ENCODE assay signal across 20 cellular contexts in genomic region chr2:48278590-48278989, GRCh38. TPM values are rescaled to one million over a fixed set of nuclear protein-coding genes. Genes with fewer than 3 reads are reported as not detected.
A peak's percentile ranks its signal among the peaks of the same experiment; 100 is the strongest.
DNase-seq lines count a peak whose midpoint lies in the region; ATAC-seq and TF ChIP-seq lines count a peak whose summit lies in the region.
"Had no signal": no experiment of that assay in that cellular context is flagged by ENCODE, and none has a peak within 500 bp of the region (broad histone marks: within the 10 kb centered on the region; RNA-seq: fewer than 3 reads in every experiment).

No MANE protein-coding gene starts in this region.

- H2AFZ ChIP-seq in KMS-11 (ENCODE audit: low read depth) = no peak overlapping the region

- POLR2A ChIA-PET in WTC11 (lab: Charles Lee) = no interaction called here
- POLR2A ChIA-PET in activated CD4-positive, alpha-beta memory T cell treated with anti-CD3 and anti-CD28 coated beads for 36 hours (lab: Charles Lee) = no interaction called here

- peaks cover 6% of the 10 kb centered on the region for H3K27me3 Mint-ChIP-seq in WTC11 (ENCODE audit: low read depth)
- H3K27me3 Mint-ChIP-seq in glutamatergic neuron (ENCODE audit: unreplicated experiment) = no peaks in the 10 kb centered on the region
- no peaks in the 10 kb centered on the region for H3K27me3 Mint-ChIP-seq in activated T-cell treated with anti-CD3 and anti-CD28 coated beads, Interleukin-2, amount 50 U/mL, for 4 hours (ENCODE audit: low read depth)
- H3K27me3 Mint-ChIP-seq in activated CD4-positive, alpha-beta memory T cell treated with anti-CD3 and anti-CD28 coated beads for 36 hours = no peaks in the 10 kb centered on the region
- H3K27me3 Mint-ChIP-seq: activated naive CD8-positive, alpha-beta T cell; CD4-positive, CD25-positive, alpha-beta regulatory T cell had no signal

- no peaks in the 10 kb centered on the region for H3K27me3 ChIP-seq in KMS-11 (ENCODE audit: insufficient read depth, low read depth)
- H3K27me3 ChIP-seq: esophagus squamous epithelium, SJSA1 had no signal

- H3K27ac Mint-ChIP-seq in WTC11 (no peak overlapping the region), glutamatergic neuron (ENCODE audit: unreplicated experiment) (peak overlapping the region; percentile 52)
- H3K27ac Mint-ChIP-seq in activated CD4-positive, alpha-beta memory T cell treated with anti-CD3 and anti-CD28 coated beads for 36 hours = no peak overlapping the region
- H3K27ac Mint-ChIP-seq: activated naive CD8-positive, alpha-beta T cell; activated T-helper 2 cell treated with anti-CD3 and anti-CD28 coated beads, Interferon-gamma antibody, Interleukin-2, Interleukin-4, amounts not matched to agents 10 μg/mL and 5 μg/mL and 100 μg/mL, durations not matched to agents 14 hours and 24 hours and 36 hours; CD4-positive, CD25-positive, alpha-beta regulatory T cell; T-helper 1 cell treated with Interleukin-12 subunit alpha and Interleukin-12 subunit beta and Interleukin-4 antibody, amounts not matched to agents 30 μg/mL and 1 μg/mL, for 36 hours had no signal

- H3K27ac ChIP-seq in KMS-11 = no peak overlapping the region
- H3K27ac ChIP-seq: coronary artery, esophagus squamous epithelium, SJSA1 had no signal

- H3K79me2 ChIP-seq in KMS-11 (ENCODE audit: insufficient read depth, low read depth) = no peaks in the 10 kb centered on the region

- H3K4me3 Mint-ChIP-seq in WTC11 (no peak overlapping the region), glutamatergic neuron (ENCODE audit: unreplicated experiment) (no peak overlapping the region)
- H3K4me3 Mint-ChIP-seq in activated T-cell treated with anti-CD3 and anti-CD28 coated beads, Interleukin-2, amount 50 U/mL, for 4 hours = no peak overlapping the region
- no peak overlapping the region for H3K4me3 Mint-ChIP-seq in activated CD4-positive, alpha-beta memory T cell treated with anti-CD3 and anti-CD28 coated beads for 36 hours
- H3K4me3 Mint-ChIP-seq: activated naive CD8-positive, alpha-beta T cell; CD4-positive, CD25-positive, alpha-beta regulatory T cell; H9; neural crest cell; T-helper 1 cell treated with Interleukin-12 subunit alpha and Interleukin-12 subunit beta and Interleukin-4 antibody, amounts not matched to agents 30 μg/mL and 1 μg/mL, for 36 hours had no signal

- TF ChIP-seq CTCF in KMS-11 (conservative IDR thresholded peaks at IDR 0.05; ENCODE audit: low read depth, low read length) (no peak), WTC11 (IDR thresholded peaks at IDR 0.05) (no peak), glutamatergic neuron (IDR thresholded peaks at IDR 0.05; ENCODE audit: partially characterized antibody, unreplicated experiment) (no peak)

- H3K36me3 Mint-ChIP-seq in WTC11 (peaks cover 22% of the 10 kb centered on the region), glutamatergic neuron (ENCODE audit: unreplicated experiment) (peaks cover 13% of the 10 kb centered on the region)
- peaks cover 5% of the 10 kb centered on the region for H3K36me3 Mint-ChIP-seq in activated T-cell treated with anti-CD3 and anti-CD28 coated beads, Interleukin-2, amount 50 U/mL, for 4 hours (ENCODE audit: insufficient read depth)
- peaks cover 15% of the 10 kb centered on the region for H3K36me3 Mint-ChIP-seq in activated CD4-positive, alpha-beta memory T cell treated with anti-CD3 and anti-CD28 coated beads for 36 hours

- no peaks in the 10 kb centered on the region for H4K20me1 ChIP-seq in KMS-11 (ENCODE audit: insufficient read depth)

- peaks cover 37% of the 10 kb centered on the region for H3K9me3 Mint-ChIP-seq in WTC11
- peaks cover 2% of the 10 kb centered on the region for H3K9me3 Mint-ChIP-seq in glutamatergic neuron (ENCODE audit: unreplicated experiment)
- H3K9me3 Mint-ChIP-seq in activated T-cell treated with anti-CD3 and anti-CD28 coated beads, Interleukin-2, amount 50 U/mL, for 4 hours = peaks cover 16% of the 10 kb centered on the region
- peaks cover 19% of the 10 kb centered on the region for H3K9me3 Mint-ChIP-seq in activated CD4-positive, alpha-beta memory T cell treated with anti-CD3 and anti-CD28 coated beads for 36 hours

- no peak for DNase-seq in WTC11 (ENCODE audit: low spot score)
- DNase-seq in glutamatergic neuron = no peak
- DNase-seq in putamen (ENCODE audit: low spot score) = peak; percentile 2
- DNase-seq in activated T-cell treated with anti-CD3 and anti-CD28 coated beads, Interleukin-2, amount 50 U/mL, for 4 hours = no peak
- DNase-seq in left colon = no peak
- no peak for DNase-seq in activated CD4-positive, alpha-beta memory T cell treated with anti-CD3 and anti-CD28 coated beads for 36 hours
- DNase-seq: activated CD4-positive, alpha-beta T cell treated with anti-CD3 and anti-CD28 coated beads, Interleukin-2, amount 50 U/mL, for 1 hour; CD4-positive, CD25-positive, alpha-beta regulatory T cell; esophagus squamous epithelium; H9; head of caudate nucleus; left ventricle myocardium superior; NCI-H1694 treated with DMSO at 0.1 percent for 48 hours had no signal

- no peaks in the 10 kb centered on the region for H3K36me3 ChIP-seq in KMS-11 (ENCODE audit: insufficient read depth)
- H3K36me3 ChIP-seq: esophagus squamous epithelium, SJSA1 had no signal

- ATAC-seq in WTC11 (peak; percentile 59; the same call in 1 of the 2 replicates), left colon (no peak)
- ATAC-seq in activated T-cell treated with anti-CD3 and anti-CD28 coated beads, Interleukin-2, amount 50 U/mL, for 4 hours = no peak
- ATAC-seq: left ventricle myocardium superior had no signal

- CTCF ChIA-PET in WTC11 (lab: Charles Lee) = no interaction called here
- CTCF ChIA-PET in activated CD4-positive, alpha-beta memory T cell treated with anti-CD3 and anti-CD28 coated beads for 36 hours (lab: Charles Lee) = no interaction called here

- H3K4me1 Mint-ChIP-seq in WTC11 (peaks cover 23% of the 10 kb centered on the region), glutamatergic neuron (ENCODE audit: low read depth, unreplicated experiment) (peaks cover under 1% of the 10 kb centered on the region)
- H3K4me1 Mint-ChIP-seq in activated T-cell treated with anti-CD3 and anti-CD28 coated beads, Interleukin-2, amount 50 U/mL, for 4 hours (ENCODE audit: low read depth) = no peaks in the 10 kb centered on the region
- H3K4me1 Mint-ChIP-seq in activated CD4-positive, alpha-beta memory T cell treated with anti-CD3 and anti-CD28 coated beads for 36 hours (ENCODE audit: low read depth) = peaks cover 2% of the 10 kb centered on the region

- H3K4me1 ChIP-seq in KMS-11 (ENCODE audit: low read depth, poor library complexity, severe bottlenecking) = peaks cover 15% of the 10 kb centered on the region
- H3K4me1 ChIP-seq: esophagus squamous epithelium, SJSA1 had no signal

- no peak overlapping the region for H3K9ac ChIP-seq in KMS-11

- intact Hi-C loops in left colon (cut with DNase I, micrococcal nuclease) = no loop called here
- intact Hi-C loops in activated CD4-positive, alpha-beta memory T cell treated with anti-CD3 and anti-CD28 coated beads for 36 hours (cut with micrococcal nuclease) = no loop called here

- H3K4me3 ChIP-seq in KMS-11 (IDR thresholded peaks at IDR 0.05; ENCODE audit: insufficient read depth, low read depth, low read length) = no peak overlapping the region
- H3K4me3 ChIP-seq: coronary artery, esophagus squamous epithelium, SJSA1 had no signal

- peak overlapping the region; percentile 10; the same call in 1 of the 2 replicates for H3K4me2 ChIP-seq in KMS-11

TF ChIP-seq in WTC11, 78 proteins besides CTCF, POLR2A, EP300 and RAD21 (continues in another document):
- TF ChIP-seq PRDM15 (CRISPR knock-in tag; IDR thresholded peaks at IDR 0.05) (no peak), TP53 (CRISPR knock-in tag; IDR thresholded peaks at IDR 0.05) (no peak), USF2 (CRISPR knock-in tag; IDR thresholded peaks at IDR 0.05) (no peak), SOX15 (CRISPR knock-in tag; IDR thresholded peaks at IDR 0.05) (no peak), SMAD3 (CRISPR knock-in tag; IDR thresholded peaks at IDR 0.05; ENCODE audit: borderline replicate concordance) (no peak), ELF4 (CRISPR knock-in tag; IDR thresholded peaks at IDR 0.05; ENCODE audit: low read depth) (no peak), EMX1 (CRISPR knock-in tag; IDR thresholded peaks at IDR 0.05) (no peak), HMGA2 (CRISPR knock-in tag; IDR thresholded peaks at IDR 0.05) (no peak)

RNA-seq across cellular contexts. Expression of gene FOXN2, which starts 35.9 kb away (rescaled TPM):
- 16.9 to 22.8 TPM (median 20.3 TPM) in 3 replicates for total RNA-seq in WTC11 (2021)
- 60.3 TPM for total RNA-seq in glutamatergic neuron (ENCODE audit: unreplicated experiment)
- total RNA-seq in activated T-cell treated with anti-CD3 and anti-CD28 coated beads, Interleukin-2, amount 50 U/mL, for 4 hours = 10 to 100 TPM; 40.1 to 47.5 (median 44.9) TPM
- 10 to 100 TPM; 16.1 to 18.2 TPM for total RNA-seq in left colon
- 10 to 100 TPM; 45.7 to 47.0 TPM for total RNA-seq in activated CD4-positive, alpha-beta memory T cell treated with anti-CD3 and anti-CD28 coated beads for 36 hours
